ENCODE assay signal across 30 cellular contexts in genomic region chr1:72182859-72183258, GRCh38.
"Had no signal": no experiment of that assay in that cellular context is flagged by ENCODE, and none has a peak within 500 bp of the region (broad histone marks: within the 10 kb centered on the region; RNA-seq: fewer than 3 reads in every experiment).

No MANE protein-coding gene starts in this region.

- H3K9me3 ChIP-seq: body of pancreas, breast epithelium, Peyer's patch, SJSA1, SK-N-SH had no signal

- H3K4me1 ChIP-seq: body of pancreas, breast epithelium, Peyer's patch, SJSA1 had no signal

- H3K27ac ChIP-seq: body of pancreas, breast epithelium, KMS-11, Peyer's patch, SJSA1 had no signal

- DNase-seq: activated CD4-positive, alpha-beta T cell treated with anti-CD3 and anti-CD28 coated beads, Interleukin-2, amount 10 ng/mL, durations not matched to agents 24 days and 14 days; activated CD4-positive, alpha-beta T cell treated with anti-CD3 and anti-CD28 coated beads, Interleukin-2, amount 50 U/mL, for 4 hours; activated CD8-positive, alpha-beta T cell treated with anti-CD3 and anti-CD28 coated beads for 36 hours; activated gamma-delta T cell; activated naive CD4-positive, alpha-beta T cell treated with Interleukin-2 at 50 U/mL for 16 hours; activated naive CD8-positive, alpha-beta T cell treated with anti-CD3 and anti-CD28 coated beads, Interleukin-2, amount 10 ng/mL, durations not matched to agents 7 days and 5 days; amygdala; body of pancreas; MM.1S; MV-4-11; NCI-H1092; NCI-H1436 treated with DMSO at 0.1 percent for 48 hours; NCI-H187; NCI-H2029 treated with DMSO at 0.1 percent for 48 hours; NCI-H2171 treated with DMSO at 0.1 percent for 48 hours; NCI-H2227 treated with DMSO at 0.1 percent for 48 hours; NCI-H446; NCI-H524; PC-3; Peyer's patch; RPMI8226; SHP77 treated with DMSO at 0.1 percent for 48 hours; SK-N-SH had no signal

- H3K4me3 Mint-ChIP-seq: activated CD4-positive, alpha-beta T cell treated with anti-CD3 and anti-CD28 coated beads, Interleukin-2, amount 10 ng/mL, durations not matched to agents 24 days and 14 days; activated CD8-positive, alpha-beta T cell treated with anti-CD3 and anti-CD28 coated beads for 36 hours; activated naive CD4-positive, alpha-beta T cell treated with anti-CD3 and anti-CD28 coated beads, Interleukin-2, amount 50 U/mL, for 24 hours; activated naive CD8-positive, alpha-beta T cell treated with anti-CD3 and anti-CD28 coated beads, Interleukin-2, amount 10 ng/mL, durations not matched to agents 7 days and 5 days; T-helper 1 cell treated with Interleukin-12 subunit alpha and Interleukin-12 subunit beta and Interleukin-4 antibody, amounts not matched to agents 30 μg/mL and 1 μg/mL, for 36 hours; T-helper 2 cell treated with Interferon-gamma antibody and Interleukin-4, amounts not matched to agents 5 μg/mL and 100 μg/mL, for 36 hours had no signal

- H3K27me3 ChIP-seq: body of pancreas, breast epithelium, Peyer's patch, SJSA1 had no signal

- ATAC-seq: activated CD8-positive, alpha-beta T cell treated with anti-CD3 and anti-CD28 coated beads for 36 hours; body of pancreas; PC-3 had no signal

- H3K36me3 ChIP-seq: breast epithelium, Peyer's patch, SJSA1 had no signal

- H3K4me3 ChIP-seq: body of pancreas, breast epithelium, Peyer's patch, SJSA1 had no signal

- H3K27ac Mint-ChIP-seq: activated CD4-positive, alpha-beta T cell treated with anti-CD3 and anti-CD28 coated beads, Interleukin-2, amount 10 ng/mL, durations not matched to agents 24 days and 14 days; activated CD8-positive, alpha-beta T cell treated with anti-CD3 and anti-CD28 coated beads for 36 hours; activated naive CD4-positive, alpha-beta T cell treated with anti-CD3 and anti-CD28 coated beads, Interleukin-2, amount 50 U/mL, for 24 hours; activated naive CD8-positive, alpha-beta T cell treated with anti-CD3 and anti-CD28 coated beads, Interleukin-2, amount 10 ng/mL, durations not matched to agents 7 days and 5 days; activated T-helper 2 cell treated with anti-CD3 and anti-CD28 coated beads, Interferon-gamma antibody, Interleukin-2, Interleukin-4, amounts not matched to agents 10 μg/mL and 5 μg/mL and 100 μg/mL, durations not matched to agents 14 hours and 24 hours and 36 hours; T-helper 1 cell treated with Interleukin-12 subunit alpha and Interleukin-12 subunit beta and Interleukin-4 antibody, amounts not matched to agents 30 μg/mL and 1 μg/mL, for 36 hours; T-helper 2 cell treated with Interferon-gamma antibody and Interleukin-4, amounts not matched to agents 5 μg/mL and 100 μg/mL, for 36 hours had no signal

- H3K9ac ChIP-seq: KMS-11, SK-N-SH had no signal

- H3K9me3 Mint-ChIP-seq: activated CD4-positive, alpha-beta T cell treated with anti-CD3 and anti-CD28 coated beads, Interleukin-2, amount 10 ng/mL, durations not matched to agents 24 days and 14 days; activated CD8-positive, alpha-beta T cell treated with anti-CD3 and anti-CD28 coated beads for 36 hours; activated naive CD4-positive, alpha-beta T cell treated with anti-CD3 and anti-CD28 coated beads, Interleukin-2, amount 50 U/mL, for 24 hours; activated naive CD8-positive, alpha-beta T cell treated with anti-CD3 and anti-CD28 coated beads, Interleukin-2, amount 10 ng/mL, durations not matched to agents 7 days and 5 days; activated T-helper 2 cell treated with anti-CD3 and anti-CD28 coated beads, Interferon-gamma antibody, Interleukin-2, Interleukin-4, amounts not matched to agents 10 μg/mL and 5 μg/mL and 100 μg/mL, durations not matched to agents 14 hours and 24 hours and 36 hours; T-helper 1 cell treated with Interleukin-12 subunit alpha and Interleukin-12 subunit beta and Interleukin-4 antibody, amounts not matched to agents 30 μg/mL and 1 μg/mL, for 36 hours; T-helper 2 cell treated with Interferon-gamma antibody and Interleukin-4, amounts not matched to agents 5 μg/mL and 100 μg/mL, for 36 hours had no signal

- H3K4me1 Mint-ChIP-seq: activated CD4-positive, alpha-beta T cell treated with anti-CD3 and anti-CD28 coated beads, Interleukin-2, amount 10 ng/mL, durations not matched to agents 24 days and 14 days; activated naive CD4-positive, alpha-beta T cell treated with anti-CD3 and anti-CD28 coated beads, Interleukin-2, amount 50 U/mL, for 24 hours; activated naive CD8-positive, alpha-beta T cell treated with anti-CD3 and anti-CD28 coated beads, Interleukin-2, amount 10 ng/mL, durations not matched to agents 7 days and 5 days had no signal

- H3K27me3 Mint-ChIP-seq: activated CD4-positive, alpha-beta T cell treated with anti-CD3 and anti-CD28 coated beads, Interleukin-2, amount 10 ng/mL, durations not matched to agents 24 days and 14 days; activated CD8-positive, alpha-beta T cell treated with anti-CD3 and anti-CD28 coated beads for 36 hours; activated naive CD4-positive, alpha-beta T cell treated with anti-CD3 and anti-CD28 coated beads, Interleukin-2, amount 50 U/mL, for 24 hours; activated naive CD8-positive, alpha-beta T cell treated with anti-CD3 and anti-CD28 coated beads, Interleukin-2, amount 10 ng/mL, durations not matched to agents 7 days and 5 days had no signal
